Comparison of ENCODE assay signal across 8 cellular contexts in genomic region chr22:17501679-17502285, GRCh38.
DNase-seq lines count a peak whose midpoint lies in the region; ATAC-seq, FAIRE-seq and TF ChIP-seq lines count a peak whose summit lies in the region.

No MANE protein-coding gene starts in this region.

- peaks cover 43% of the 10 kb centered on the region for H3K79me2 ChIP-seq in GM23338 (replicated peaks; ENCODE audit: insufficient read depth)

- DNase-seq in D721Med (ENCODE audit: insufficient read length, low spot score) (peak; percentile 37), GM23338 (ENCODE audit: low spot score) (peak; percentile 81), NCI-H2171 (lab: John Stamatoyannopoulos, UW) (peak; percentile 60), WTC11 (ENCODE audit: low spot score) (no peak), germinal center (ENCODE audit: low spot score) (peak; percentile 43), pons (ENCODE audit: low spot score) (peak; percentile 92)

- no peaks in the 10 kb centered on the region; the same call in 2 of the 3 replicates for H3K9me3 Mint-ChIP-seq in GM23338
- no peaks in the 10 kb centered on the region for H3K9me3 Mint-ChIP-seq in WTC11

- peak; percentile 41 for FAIRE-seq in D721Med (lab: Jason Lieb, UNC)

- H3K27me3 Mint-ChIP-seq in GM23338 (ENCODE audit: insufficient read depth, low read depth, poor library complexity) = peaks cover 6% of the 10 kb centered on the region
- H3K27me3 Mint-ChIP-seq in WTC11 (ENCODE audit: low read depth) = no peaks in the 10 kb centered on the region

- no peak overlapping the region for H3K4me2 ChIP-seq in GM23338

- H3K27ac Mint-ChIP-seq in GM23338 = no peak overlapping the region
- H3K27ac Mint-ChIP-seq in WTC11 = 0 out of 2 replicates have a peak overlapping the region, but pooled peaks have one; percentile 74

- peaks cover 8% of the 10 kb centered on the region for H4K20me1 ChIP-seq in GM23338 (replicated peaks; ENCODE audit: insufficient read depth)

- H3K4me3 ChIP-seq in GM23338 = no peak overlapping the region

- 0 out of 2 replicates have a peak overlapping the region, but pooled peaks have one; percentile 1 for H3K27ac ChIP-seq in GM23338 (ENCODE audit: low read depth)

- no peaks in the 10 kb centered on the region for H3K4me1 Mint-ChIP-seq in GM23338
- H3K4me1 Mint-ChIP-seq in WTC11 = peaks cover 2% of the 10 kb centered on the region; the same call in 1 of the 2 replicates

- H3F3A ChIP-seq in GM23338 (replicated peaks; ENCODE audit: low read depth) = peaks cover 5% of the 10 kb centered on the region; the same call in 1 of the 2 replicates

- H3K9me2 ChIP-seq in GM23338 (ENCODE audit: insufficient read depth) = no peaks in the 10 kb centered on the region

- peaks cover 34% of the 10 kb centered on the region; the same call in 1 of the 2 replicates for H3K36me3 ChIP-seq in GM23338 (ENCODE audit: insufficient read depth)

- no peak overlapping the region for H2AFZ ChIP-seq in GM23338

- TF ChIP-seq CTCF in D721Med (IDR thresholded peaks at IDR 0.05; ENCODE audit: insufficient read depth, missing control alignments) = peak; percentile 72
- TF ChIP-seq CTCF in GM23338 (conservative IDR thresholded peaks at IDR 0.05; ENCODE audit: low read depth in 2 of 2) = peak; percentile 65 to 79
- peak; percentile 42; the same call in 1 of the 2 replicates for TF ChIP-seq CTCF in WTC11 (IDR thresholded peaks at IDR 0.05)

- no peaks in the 10 kb centered on the region for H3K4me1 ChIP-seq in GM23338 (ENCODE audit: insufficient read depth)

- POLR2A ChIA-PET in WTC11 (lab: Charles Lee) = interaction anchor here (0.6 to 1.0 kb wide), 3 partner anchors 133 to 297 kb away, joined by 3 to 5 read pairs (median 3); partner anchors contain the start of gene CECR2

- H3K36me3 Mint-ChIP-seq in GM23338 (ENCODE audit: low read depth) = peaks cover 88% of the 10 kb centered on the region
- H3K36me3 Mint-ChIP-seq in WTC11 = peaks cover 64% of the 10 kb centered on the region

- no peak overlapping the region for H3K4me3 Mint-ChIP-seq in GM23338
- H3K4me3 Mint-ChIP-seq in WTC11 = no peak overlapping the region

- CTCF ChIA-PET in WTC11 (lab: Charles Lee) = interaction anchor here (0.5 to 2.1 kb wide), 74 partner anchors 8 to 1612 kb away, joined by 3 to 52 read pairs (median 4); partner anchors contain the start of genes CECR2 and TMEM121B

- ATAC-seq in GM23338 (peak; percentile 88), WTC11 (peak; percentile 79), HG03565 (IDR thresholded peaks at IDR 0.05; ENCODE audit: unreplicated experiment) (no peak), GM18519 (IDR thresholded peaks at IDR 0.05; ENCODE audit: low FRiP score, unreplicated experiment) (no peak)

- no peaks in the 10 kb centered on the region for H3K27me3 ChIP-seq in GM23338 (ENCODE audit: insufficient read depth)

TF ChIP-seq in GM23338, 12 proteins besides CTCF, POLR2A, EP300 and RAD21:
- TF ChIP-seq ZNF331 (CRISPR knock-in tag; IDR thresholded peaks at IDR 0.05; ENCODE audit: low read depth) (no peak), STAT1 (IDR thresholded peaks at IDR 0.05; ENCODE audit: unreplicated experiment) (no peak), EZH2 (IDR thresholded peaks at IDR 0.05; ENCODE audit: low read depth, unreplicated experiment) (no peak), POLR2AphosphoS5 (IDR thresholded peaks at IDR 0.05; ENCODE audit: low read depth) (no peak)

TF ChIP-seq in WTC11, 78 proteins besides CTCF, POLR2A, EP300 and RAD21:
- TF ChIP-seq, protein P1, sequence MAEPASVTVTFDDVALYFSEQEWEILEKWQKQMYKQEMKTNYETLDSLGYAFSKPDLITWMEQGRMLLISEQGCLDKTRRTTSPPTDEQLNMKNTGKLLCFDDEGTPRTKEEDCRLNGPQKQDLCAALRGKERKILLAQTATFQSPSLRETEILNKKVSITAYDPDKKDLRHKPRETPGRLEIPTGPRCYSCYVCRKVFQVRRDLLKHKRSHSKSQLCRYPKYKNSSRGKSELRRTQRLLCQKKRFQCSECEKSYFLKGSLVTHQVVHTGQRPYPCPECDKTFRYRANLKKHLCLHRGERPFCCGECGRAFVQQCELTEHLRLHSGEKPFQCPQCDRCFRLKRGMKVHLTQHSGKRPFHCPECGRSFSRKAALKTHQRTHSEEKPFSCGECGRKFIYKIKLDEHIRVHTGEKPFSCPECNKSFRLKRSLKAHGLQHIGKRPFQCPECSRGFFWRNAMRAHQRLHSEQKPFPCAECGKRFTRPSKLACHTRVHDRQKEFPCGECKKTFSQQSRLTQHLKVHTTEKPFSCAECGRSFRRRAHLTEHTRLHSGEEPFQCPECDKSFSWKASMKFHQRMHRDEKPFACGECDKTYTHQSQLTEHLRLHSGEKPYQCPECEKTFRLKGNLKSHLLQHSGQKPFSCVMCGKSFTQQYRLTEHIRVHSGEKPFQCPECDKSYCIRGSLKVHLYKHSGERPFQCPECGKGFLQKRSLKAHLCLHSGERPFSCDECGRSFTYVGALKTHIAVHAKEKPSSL (CRISPR knock-in tag; conservative IDR thresholded peaks at IDR 0.05) = no peak
- no peak for TF ChIP-seq E2F1 (CRISPR knock-in tag; IDR thresholded peaks at IDR 0.05)
- TF ChIP-seq, protein P2, sequence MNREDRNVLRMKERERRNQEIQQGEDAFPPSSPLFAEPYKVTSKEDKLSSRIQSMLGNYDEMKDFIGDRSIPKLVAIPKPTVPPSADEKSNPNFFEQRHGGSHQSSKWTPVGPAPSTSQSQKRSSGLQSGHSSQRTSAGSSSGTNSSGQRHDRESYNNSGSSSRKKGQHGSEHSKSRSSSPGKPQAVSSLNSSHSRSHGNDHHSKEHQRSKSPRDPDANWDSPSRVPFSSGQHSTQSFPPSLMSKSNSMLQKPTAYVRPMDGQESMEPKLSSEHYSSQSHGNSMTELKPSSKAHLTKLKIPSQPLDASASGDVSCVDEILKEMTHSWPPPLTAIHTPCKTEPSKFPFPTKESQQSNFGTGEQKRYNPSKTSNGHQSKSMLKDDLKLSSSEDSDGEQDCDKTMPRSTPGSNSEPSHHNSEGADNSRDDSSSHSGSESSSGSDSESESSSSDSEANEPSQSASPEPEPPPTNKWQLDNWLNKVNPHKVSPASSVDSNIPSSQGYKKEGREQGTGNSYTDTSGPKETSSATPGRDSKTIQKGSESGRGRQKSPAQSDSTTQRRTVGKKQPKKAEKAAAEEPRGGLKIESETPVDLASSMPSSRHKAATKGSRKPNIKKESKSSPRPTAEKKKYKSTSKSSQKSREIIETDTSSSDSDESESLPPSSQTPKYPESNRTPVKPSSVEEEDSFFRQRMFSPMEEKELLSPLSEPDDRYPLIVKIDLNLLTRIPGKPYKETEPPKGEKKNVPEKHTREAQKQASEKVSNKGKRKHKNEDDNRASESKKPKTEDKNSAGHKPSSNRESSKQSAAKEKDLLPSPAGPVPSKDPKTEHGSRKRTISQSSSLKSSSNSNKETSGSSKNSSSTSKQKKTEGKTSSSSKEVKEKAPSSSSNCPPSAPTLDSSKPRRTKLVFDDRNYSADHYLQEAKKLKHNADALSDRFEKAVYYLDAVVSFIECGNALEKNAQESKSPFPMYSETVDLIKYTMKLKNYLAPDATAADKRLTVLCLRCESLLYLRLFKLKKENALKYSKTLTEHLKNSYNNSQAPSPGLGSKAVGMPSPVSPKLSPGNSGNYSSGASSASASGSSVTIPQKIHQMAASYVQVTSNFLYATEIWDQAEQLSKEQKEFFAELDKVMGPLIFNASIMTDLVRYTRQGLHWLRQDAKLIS (CRISPR knock-in tag; IDR thresholded peaks at IDR 0.05; ENCODE audit: borderline replicate concordance) = no peak
- no peak for TF ChIP-seq IRF2 (CRISPR knock-in tag; IDR thresholded peaks at IDR 0.05; ENCODE audit: borderline replicate concordance, low read depth)
TF ChIP-seq in WTC11: peak in this region for 0.

Comparison
In these comparisons a context has a peak if more than half of its experiments do, and no peak if none do; other contexts are left out.
1. ATAC-seq: peak in GM23338 (single experiment) and WTC11 (single experiment); none in HG03565 (single experiment) and GM18519 (single experiment).
2. Peak in every context shown above with its lines, with median percentiles within 50 percentile points of each other: CTCF ChIP-seq.